ENCODE assay signal across 1 cellular context in the genomic region with DNA sequence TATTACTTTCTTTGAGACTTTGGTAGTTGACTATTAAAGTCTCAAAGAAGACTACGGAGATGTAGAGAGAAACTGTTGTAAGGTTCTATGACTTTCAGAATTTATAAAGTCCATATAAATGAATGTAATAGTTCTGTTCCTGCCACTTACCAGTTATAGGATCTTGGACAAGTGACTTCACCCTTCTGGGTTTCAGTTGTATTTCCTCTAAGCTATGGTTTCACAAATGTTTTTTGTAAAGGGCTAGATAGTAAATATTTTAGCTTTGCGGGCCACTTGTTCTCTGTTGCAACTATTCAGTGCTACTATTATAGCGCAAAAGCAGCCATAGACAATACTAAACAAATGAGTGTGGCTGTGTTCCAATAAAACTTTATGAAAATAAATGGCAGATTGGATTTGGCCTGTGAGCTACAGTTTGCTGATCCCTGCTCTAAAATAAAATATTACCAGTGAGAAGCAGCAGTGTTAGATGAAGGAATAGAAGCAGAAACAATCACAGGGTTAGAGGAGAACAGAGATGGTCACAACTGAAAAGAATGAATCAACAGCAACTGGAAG.
A peak's percentile ranks its signal among the peaks of the same experiment; 100 is the strongest.
TF ChIP-seq lines count a peak whose summit lies in the region.

No MANE protein-coding gene starts in this region.

TF ChIP-seq in GM12878, 131 proteins besides CTCF, POLR2A, EP300 and RAD21:
- TF ChIP-seq, protein P1, sequence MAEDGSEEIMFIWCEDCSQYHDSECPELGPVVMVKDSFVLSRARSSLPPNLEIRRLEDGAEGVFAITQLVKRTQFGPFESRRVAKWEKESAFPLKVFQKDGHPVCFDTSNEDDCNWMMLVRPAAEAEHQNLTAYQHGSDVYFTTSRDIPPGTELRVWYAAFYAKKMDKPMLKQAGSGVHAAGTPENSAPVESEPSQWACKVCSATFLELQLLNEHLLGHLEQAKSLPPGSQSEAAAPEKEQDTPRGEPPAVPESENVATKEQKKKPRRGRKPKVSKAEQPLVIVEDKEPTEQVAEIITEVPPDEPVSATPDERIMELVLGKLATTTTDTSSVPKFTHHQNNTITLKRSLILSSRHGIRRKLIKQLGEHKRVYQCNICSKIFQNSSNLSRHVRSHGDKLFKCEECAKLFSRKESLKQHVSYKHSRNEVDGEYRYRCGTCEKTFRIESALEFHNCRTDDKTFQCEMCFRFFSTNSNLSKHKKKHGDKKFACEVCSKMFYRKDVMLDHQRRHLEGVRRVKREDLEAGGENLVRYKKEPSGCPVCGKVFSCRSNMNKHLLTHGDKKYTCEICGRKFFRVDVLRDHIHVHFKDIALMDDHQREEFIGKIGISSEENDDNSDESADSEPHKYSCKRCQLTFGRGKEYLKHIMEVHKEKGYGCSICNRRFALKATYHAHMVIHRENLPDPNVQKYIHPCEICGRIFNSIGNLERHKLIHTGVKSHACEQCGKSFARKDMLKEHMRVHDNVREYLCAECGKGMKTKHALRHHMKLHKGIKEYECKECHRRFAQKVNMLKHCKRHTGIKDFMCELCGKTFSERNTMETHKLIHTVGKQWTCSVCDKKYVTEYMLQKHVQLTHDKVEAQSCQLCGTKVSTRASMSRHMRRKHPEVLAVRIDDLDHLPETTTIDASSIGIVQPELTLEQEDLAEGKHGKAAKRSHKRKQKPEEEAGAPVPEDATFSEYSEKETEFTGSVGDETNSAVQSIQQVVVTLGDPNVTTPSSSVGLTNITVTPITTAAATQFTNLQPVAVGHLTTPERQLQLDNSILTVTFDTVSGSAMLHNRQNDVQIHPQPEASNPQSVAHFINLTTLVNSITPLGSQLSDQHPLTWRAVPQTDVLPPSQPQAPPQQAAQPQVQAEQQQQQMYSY (CRISPR knock-in tag; IDR thresholded peaks at IDR 0.05): no peak
- TF ChIP-seq SIN3A (IDR thresholded peaks at IDR 0.05; ENCODE audit: low read depth, low read length) (no peak), RBBP5 (conservative IDR thresholded peaks at IDR 0.05) (no peak), NFIC (IDR thresholded peaks at IDR 0.05; ENCODE audit: low read depth, low read length) (peak; percentile 24; the same call in 1 of the 2 replicates), HDGF (IDR thresholded peaks at IDR 0.05) (no peak), RUNX3 (IDR thresholded peaks at IDR 0.05; ENCODE audit: low read length) (peak; percentile 26; the same call in 1 of the 2 replicates), NRF1 (conservative IDR thresholded peaks at IDR 0.05; ENCODE audit: low read depth, low read length) (no peak), JUNB (IDR thresholded peaks at IDR 0.05) (peak; percentile 32; the same call in 1 of the 2 replicates), RELA (IDR thresholded peaks at IDR 0.05; ENCODE audit: borderline replicate concordance, partially characterized antibody) (no peak), BMI1 (IDR thresholded peaks at IDR 0.05; ENCODE audit: borderline replicate concordance) (no peak), CEBPB (IDR thresholded peaks at IDR 0.05; ENCODE audit: borderline replicate concordance in 1 of 2, low read depth in 2 of 2, low read length in 2 of 2) (no peak)
- TF ChIP-seq, protein P2, sequence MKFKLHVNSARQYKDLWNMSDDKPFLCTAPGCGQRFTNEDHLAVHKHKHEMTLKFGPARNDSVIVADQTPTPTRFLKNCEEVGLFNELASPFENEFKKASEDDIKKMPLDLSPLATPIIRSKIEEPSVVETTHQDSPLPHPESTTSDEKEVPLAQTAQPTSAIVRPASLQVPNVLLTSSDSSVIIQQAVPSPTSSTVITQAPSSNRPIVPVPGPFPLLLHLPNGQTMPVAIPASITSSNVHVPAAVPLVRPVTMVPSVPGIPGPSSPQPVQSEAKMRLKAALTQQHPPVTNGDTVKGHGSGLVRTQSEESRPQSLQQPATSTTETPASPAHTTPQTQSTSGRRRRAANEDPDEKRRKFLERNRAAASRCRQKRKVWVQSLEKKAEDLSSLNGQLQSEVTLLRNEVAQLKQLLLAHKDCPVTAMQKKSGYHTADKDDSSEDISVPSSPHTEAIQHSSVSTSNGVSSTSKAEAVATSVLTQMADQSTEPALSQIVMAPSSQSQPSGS (IDR thresholded peaks at IDR 0.05; ENCODE audit: low read length): peak; percentile 40; the same call in 1 of the 2 replicates
- TF ChIP-seq, protein P3, sequence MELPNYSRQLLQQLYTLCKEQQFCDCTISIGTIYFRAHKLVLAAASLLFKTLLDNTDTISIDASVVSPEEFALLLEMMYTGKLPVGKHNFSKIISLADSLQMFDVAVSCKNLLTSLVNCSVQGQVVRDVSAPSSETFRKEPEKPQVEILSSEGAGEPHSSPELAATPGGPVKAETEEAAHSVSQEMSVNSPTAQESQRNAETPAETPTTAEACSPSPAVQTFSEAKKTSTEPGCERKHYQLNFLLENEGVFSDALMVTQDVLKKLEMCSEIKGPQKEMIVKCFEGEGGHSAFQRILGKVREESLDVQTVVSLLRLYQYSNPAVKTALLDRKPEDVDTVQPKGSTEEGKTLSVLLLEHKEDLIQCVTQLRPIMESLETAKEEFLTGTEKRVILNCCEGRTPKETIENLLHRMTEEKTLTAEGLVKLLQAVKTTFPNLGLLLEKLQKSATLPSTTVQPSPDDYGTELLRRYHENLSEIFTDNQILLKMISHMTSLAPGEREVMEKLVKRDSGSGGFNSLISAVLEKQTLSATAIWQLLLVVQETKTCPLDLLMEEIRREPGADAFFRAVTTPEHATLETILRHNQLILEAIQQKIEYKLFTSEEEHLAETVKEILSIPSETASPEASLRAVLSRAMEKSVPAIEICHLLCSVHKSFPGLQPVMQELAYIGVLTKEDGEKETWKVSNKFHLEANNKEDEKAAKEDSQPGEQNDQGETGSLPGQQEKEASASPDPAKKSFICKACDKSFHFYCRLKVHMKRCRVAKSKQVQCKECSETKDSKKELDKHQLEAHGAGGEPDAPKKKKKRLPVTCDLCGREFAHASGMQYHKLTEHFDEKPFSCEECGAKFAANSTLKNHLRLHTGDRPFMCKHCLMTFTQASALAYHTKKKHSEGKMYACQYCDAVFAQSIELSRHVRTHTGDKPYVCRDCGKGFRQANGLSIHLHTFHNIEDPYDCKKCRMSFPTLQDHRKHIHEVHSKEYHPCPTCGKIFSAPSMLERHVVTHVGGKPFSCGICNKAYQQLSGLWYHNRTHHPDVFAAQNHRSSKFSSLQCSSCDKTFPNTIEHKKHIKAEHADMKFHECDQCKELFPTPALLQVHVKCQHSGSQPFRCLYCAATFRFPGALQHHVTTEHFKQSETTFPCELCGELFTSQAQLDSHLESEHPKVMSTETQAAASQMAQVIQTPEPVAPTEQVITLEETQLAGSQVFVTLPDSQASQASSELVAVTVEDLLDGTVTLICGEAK (IDR thresholded peaks at IDR 0.05; ENCODE audit: borderline replicate concordance): peak; percentile 68
- TF ChIP-seq, protein P4, sequence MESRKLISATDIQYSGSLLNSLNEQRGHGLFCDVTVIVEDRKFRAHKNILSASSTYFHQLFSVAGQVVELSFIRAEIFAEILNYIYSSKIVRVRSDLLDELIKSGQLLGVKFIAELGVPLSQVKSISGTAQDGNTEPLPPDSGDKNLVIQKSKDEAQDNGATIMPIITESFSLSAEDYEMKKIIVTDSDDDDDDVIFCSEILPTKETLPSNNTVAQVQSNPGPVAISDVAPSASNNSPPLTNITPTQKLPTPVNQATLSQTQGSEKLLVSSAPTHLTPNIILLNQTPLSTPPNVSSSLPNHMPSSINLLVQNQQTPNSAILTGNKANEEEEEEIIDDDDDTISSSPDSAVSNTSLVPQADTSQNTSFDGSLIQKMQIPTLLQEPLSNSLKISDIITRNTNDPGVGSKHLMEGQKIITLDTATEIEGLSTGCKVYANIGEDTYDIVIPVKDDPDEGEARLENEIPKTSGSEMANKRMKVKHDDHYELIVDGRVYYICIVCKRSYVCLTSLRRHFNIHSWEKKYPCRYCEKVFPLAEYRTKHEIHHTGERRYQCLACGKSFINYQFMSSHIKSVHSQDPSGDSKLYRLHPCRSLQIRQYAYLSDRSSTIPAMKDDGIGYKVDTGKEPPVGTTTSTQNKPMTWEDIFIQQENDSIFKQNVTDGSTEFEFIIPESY (IDR thresholded peaks at IDR 0.05): peak; percentile 80; the same call in 1 of the 2 replicates
